1 cellular context compared by ENCODE assay signal in the genomic region with DNA sequence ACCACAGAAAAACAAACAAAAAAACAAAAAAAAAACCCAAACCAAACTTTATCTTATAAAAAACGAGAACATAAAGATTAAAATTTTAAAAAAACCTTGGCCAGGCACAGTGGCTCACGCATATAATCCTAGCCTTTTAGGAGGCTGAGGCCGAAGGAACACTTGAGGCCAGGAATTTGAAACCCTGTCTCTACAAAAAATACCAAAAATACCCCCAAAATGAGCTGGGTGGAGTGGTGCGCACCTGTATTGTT.
TF ChIP-seq lines count a peak whose summit lies in the region.

No MANE protein-coding gene starts in this region.

TF ChIP-seq in WTC11, 78 proteins besides CTCF, POLR2A, EP300 and RAD21 (continued from another document):
- TF ChIP-seq, protein P1, sequence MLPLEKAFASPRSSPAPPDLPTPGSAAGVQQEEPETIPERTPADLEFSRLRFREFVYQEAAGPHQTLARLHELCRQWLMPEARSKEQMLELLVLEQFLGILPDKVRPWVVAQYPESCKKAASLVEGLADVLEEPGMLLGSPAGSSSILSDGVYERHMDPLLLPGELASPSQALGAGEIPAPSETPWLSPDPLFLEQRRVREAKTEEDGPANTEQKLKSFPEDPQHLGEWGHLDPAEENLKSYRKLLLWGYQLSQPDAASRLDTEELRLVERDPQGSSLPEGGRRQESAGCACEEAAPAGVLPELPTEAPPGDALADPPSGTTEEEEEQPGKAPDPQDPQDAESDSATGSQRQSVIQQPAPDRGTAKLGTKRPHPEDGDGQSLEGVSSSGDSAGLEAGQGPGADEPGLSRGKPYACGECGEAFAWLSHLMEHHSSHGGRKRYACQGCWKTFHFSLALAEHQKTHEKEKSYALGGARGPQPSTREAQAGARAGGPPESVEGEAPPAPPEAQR (CRISPR knock-in tag; IDR thresholded peaks at IDR 0.05): no peak
- TF ChIP-seq, protein P2, sequence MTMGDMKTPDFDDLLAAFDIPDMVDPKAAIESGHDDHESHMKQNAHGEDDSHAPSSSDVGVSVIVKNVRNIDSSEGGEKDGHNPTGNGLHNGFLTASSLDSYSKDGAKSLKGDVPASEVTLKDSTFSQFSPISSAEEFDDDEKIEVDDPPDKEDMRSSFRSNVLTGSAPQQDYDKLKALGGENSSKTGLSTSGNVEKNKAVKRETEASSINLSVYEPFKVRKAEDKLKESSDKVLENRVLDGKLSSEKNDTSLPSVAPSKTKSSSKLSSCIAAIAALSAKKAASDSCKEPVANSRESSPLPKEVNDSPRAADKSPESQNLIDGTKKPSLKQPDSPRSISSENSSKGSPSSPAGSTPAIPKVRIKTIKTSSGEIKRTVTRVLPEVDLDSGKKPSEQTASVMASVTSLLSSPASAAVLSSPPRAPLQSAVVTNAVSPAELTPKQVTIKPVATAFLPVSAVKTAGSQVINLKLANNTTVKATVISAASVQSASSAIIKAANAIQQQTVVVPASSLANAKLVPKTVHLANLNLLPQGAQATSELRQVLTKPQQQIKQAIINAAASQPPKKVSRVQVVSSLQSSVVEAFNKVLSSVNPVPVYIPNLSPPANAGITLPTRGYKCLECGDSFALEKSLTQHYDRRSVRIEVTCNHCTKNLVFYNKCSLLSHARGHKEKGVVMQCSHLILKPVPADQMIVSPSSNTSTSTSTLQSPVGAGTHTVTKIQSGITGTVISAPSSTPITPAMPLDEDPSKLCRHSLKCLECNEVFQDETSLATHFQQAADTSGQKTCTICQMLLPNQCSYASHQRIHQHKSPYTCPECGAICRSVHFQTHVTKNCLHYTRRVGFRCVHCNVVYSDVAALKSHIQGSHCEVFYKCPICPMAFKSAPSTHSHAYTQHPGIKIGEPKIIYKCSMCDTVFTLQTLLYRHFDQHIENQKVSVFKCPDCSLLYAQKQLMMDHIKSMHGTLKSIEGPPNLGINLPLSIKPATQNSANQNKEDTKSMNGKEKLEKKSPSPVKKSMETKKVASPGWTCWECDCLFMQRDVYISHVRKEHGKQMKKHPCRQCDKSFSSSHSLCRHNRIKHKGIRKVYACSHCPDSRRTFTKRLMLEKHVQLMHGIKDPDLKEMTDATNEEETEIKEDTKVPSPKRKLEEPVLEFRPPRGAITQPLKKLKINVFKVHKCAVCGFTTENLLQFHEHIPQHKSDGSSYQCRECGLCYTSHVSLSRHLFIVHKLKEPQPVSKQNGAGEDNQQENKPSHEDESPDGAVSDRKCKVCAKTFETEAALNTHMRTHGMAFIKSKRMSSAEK (CRISPR knock-in tag; IDR thresholded peaks at IDR 0.05; ENCODE audit: borderline replicate concordance): no peak
- no peak for TF ChIP-seq MXD4 (CRISPR knock-in tag; IDR thresholded peaks at IDR 0.05; ENCODE audit: borderline replicate concordance)
- TF ChIP-seq, protein P3, sequence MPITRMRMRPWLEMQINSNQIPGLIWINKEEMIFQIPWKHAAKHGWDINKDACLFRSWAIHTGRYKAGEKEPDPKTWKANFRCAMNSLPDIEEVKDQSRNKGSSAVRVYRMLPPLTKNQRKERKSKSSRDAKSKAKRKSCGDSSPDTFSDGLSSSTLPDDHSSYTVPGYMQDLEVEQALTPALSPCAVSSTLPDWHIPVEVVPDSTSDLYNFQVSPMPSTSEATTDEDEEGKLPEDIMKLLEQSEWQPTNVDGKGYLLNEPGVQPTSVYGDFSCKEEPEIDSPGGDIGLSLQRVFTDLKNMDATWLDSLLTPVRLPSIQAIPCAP (CRISPR knock-in tag; IDR thresholded peaks at IDR 0.05): no peak
- TF ChIP-seq IRF2 (CRISPR knock-in tag; IDR thresholded peaks at IDR 0.05; ENCODE audit: borderline replicate concordance, low read depth): no peak
- TF ChIP-seq, protein P4, sequence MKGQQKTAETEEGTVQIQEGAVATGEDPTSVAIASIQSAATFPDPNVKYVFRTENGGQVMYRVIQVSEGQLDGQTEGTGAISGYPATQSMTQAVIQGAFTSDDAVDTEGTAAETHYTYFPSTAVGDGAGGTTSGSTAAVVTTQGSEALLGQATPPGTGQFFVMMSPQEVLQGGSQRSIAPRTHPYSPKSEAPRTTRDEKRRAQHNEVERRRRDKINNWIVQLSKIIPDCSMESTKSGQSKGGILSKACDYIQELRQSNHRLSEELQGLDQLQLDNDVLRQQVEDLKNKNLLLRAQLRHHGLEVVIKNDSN (CRISPR knock-in tag; IDR thresholded peaks at IDR 0.05): no peak
- no peak for TF ChIP-seq ZBTB21 (CRISPR knock-in tag; IDR thresholded peaks at IDR 0.05; ENCODE audit: borderline replicate concordance)
- no peak for TF ChIP-seq JAZF1 (CRISPR knock-in tag; IDR thresholded peaks at IDR 0.05)
- no peak for TF ChIP-seq OVOL2 (CRISPR knock-in tag; IDR thresholded peaks at IDR 0.05; ENCODE audit: borderline replicate concordance)
- no peak for TF ChIP-seq EMX1 (CRISPR knock-in tag; IDR thresholded peaks at IDR 0.05)
- TF ChIP-seq SOX15 (CRISPR knock-in tag; IDR thresholded peaks at IDR 0.05): no peak
- TF ChIP-seq ZNF121 (CRISPR knock-in tag; IDR thresholded peaks at IDR 0.05): no peak
- no peak for TF ChIP-seq GTF2I (CRISPR knock-in tag; conservative IDR thresholded peaks at IDR 0.05)
